In the genomic region with DNA sequence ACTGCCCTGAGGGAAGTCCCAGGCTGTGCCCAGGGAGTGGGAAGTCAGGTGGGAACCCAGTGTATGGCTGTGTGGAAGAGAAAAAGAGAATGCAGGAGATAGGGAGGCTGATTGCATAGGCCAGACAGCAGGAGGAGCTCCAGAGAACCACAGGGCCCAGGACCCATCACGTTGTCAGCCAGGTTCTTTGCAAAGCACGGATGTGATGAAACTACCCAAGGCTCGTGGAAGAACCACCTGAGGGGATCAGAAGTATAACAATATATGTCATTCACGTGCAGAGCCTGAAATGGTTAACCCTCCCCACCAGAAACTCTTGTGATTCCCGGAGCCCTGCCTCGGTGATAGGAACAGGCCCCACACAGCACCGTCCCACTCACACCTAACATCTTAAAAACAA, we compare ENCODE assay signal across 21 cellular contexts.
DNase-seq lines count a peak whose midpoint lies in the region; ATAC-seq and TF ChIP-seq lines count a peak whose summit lies in the region.
"Had no signal": no experiment of that assay in that cellular context is flagged by ENCODE, and none has a peak within 500 bp of the region (broad histone marks: within the 10 kb centered on the region; RNA-seq: fewer than 3 reads in every experiment).

No MANE protein-coding gene starts in this region.

- dilution Hi-C loops in mammary epithelial cell (cut with HindIII; ENCODE audit: low sequenced_read_pairs): no loop called here

- H3K9ac ChIP-seq in mammary epithelial cell (ENCODE audit: insufficient read depth, low read length): no peak overlapping the region
- H3K9ac ChIP-seq: GM23248 had no signal

- in situ Hi-C loops in mammary epithelial cell (cut with MboI; ENCODE audit: low sequenced_read_pairs in 2 of 2): no loop called here

- no peaks in the 10 kb centered on the region for H3K27me3 Mint-ChIP-seq in stimulated activated naive B cell treated with anti-CD40 and anti-IgM and Interleukin-4, amounts not matched to agents 10 μg/mL and 1 μg/mL and 100 μg/mL, for 72 hours
- H3K27me3 Mint-ChIP-seq: brain, T-cell had no signal

- H3K36me3 Mint-ChIP-seq in stimulated activated naive B cell treated with anti-CD40 and anti-IgM and Interleukin-4, amounts not matched to agents 10 μg/mL and 1 μg/mL and 100 μg/mL, for 72 hours: peaks cover 61 to 84% of the 10 kb centered on the region in 2 donors

- TF ChIP-seq CTCF in mammary epithelial cell (conservative IDR thresholded peaks at IDR 0.05 in 1 of 2, IDR thresholded peaks at IDR 0.05 in 1 of 2; ENCODE audit: extremely low read depth in 1 of 2, insufficient read depth in 1 of 2, low read depth in 1 of 2, low read length in 2 of 2) (no peak), breast epithelium (IDR thresholded peaks at IDR 0.05) (no peak)

- peaks cover 47 to 65% of the 10 kb centered on the region in 2 donors for H3K4me1 Mint-ChIP-seq in stimulated activated naive B cell treated with anti-CD40 and anti-IgM and Interleukin-4, amounts not matched to agents 10 μg/mL and 1 μg/mL and 100 μg/mL, for 72 hours

- 76% methylated on average over 7 of the region's 7 CpGs for WGBS in mammary epithelial cell (ENCODE audit: low coverage, missing lambda C conversion rate)

- H3K4me2 ChIP-seq in mammary epithelial cell (ENCODE audit: insufficient read depth, low read depth, low read length): no peak overlapping the region
- H3K4me2 ChIP-seq: A549 had no signal

- H4K20me1 ChIP-seq in mammary epithelial cell (ENCODE audit: insufficient read depth, low read length): no peaks in the 10 kb centered on the region

- H3K27me3 ChIP-seq in mammary epithelial cell (ENCODE audit: insufficient read depth, low read length): no peaks in the 10 kb centered on the region
- H3K27me3 ChIP-seq in breast epithelium: no peaks in the 10 kb centered on the region
- H3K27me3 ChIP-seq: thyroid gland had no signal

- intact Hi-C loops in mammary epithelial cell (cut with micrococcal nuclease): no loop called here
- intact Hi-C loops in breast epithelium (cut with DNase I; ENCODE audit: low total_unique reads): no loop called here

- BruUV-seq in mammary epithelial cell (replicated peaks; lab: Mats Ljungman, UMichigan): no TSS peak

- H3K27ac ChIP-seq in mammary epithelial cell (ENCODE audit: insufficient read depth, low read depth, low read length): no peak overlapping the region
- no peak overlapping the region for H3K27ac ChIP-seq in breast epithelium
- H3K27ac ChIP-seq: A549, GM23248, thyroid gland had no signal

- H3K9me3 Mint-ChIP-seq in stimulated activated naive B cell treated with anti-CD40 and anti-IgM and Interleukin-4, amounts not matched to agents 10 μg/mL and 1 μg/mL and 100 μg/mL, for 72 hours: peaks cover 0 to 4% of the 10 kb centered on the region in 2 donors

- CTCF ChIA-PET in mammary epithelial cell (lab: Charles Lee; ENCODE audit: low non-redundant PET): no interaction called here

- no peak for ATAC-seq in stimulated activated naive B cell treated with anti-CD40 and anti-IgM and Interleukin-4, amounts not matched to agents 10 μg/mL and 1 μg/mL and 100 μg/mL, for 72 hours (replicated peaks)
- no peak for ATAC-seq in HG02840 (IDR thresholded peaks at IDR 0.05; ENCODE audit: low FRiP score, unreplicated experiment)
- ATAC-seq: T-cell had no signal

- TF ChIP-seq POLR2A in breast epithelium (IDR thresholded peaks at IDR 0.05): no peak

- H3K4me3 Mint-ChIP-seq in stimulated activated naive B cell treated with anti-CD40 and anti-IgM and Interleukin-4, amounts not matched to agents 10 μg/mL and 1 μg/mL and 100 μg/mL, for 72 hours: no peak overlapping the region
- H3K4me3 Mint-ChIP-seq: brain; CD8-positive, alpha-beta memory T cell; T-cell had no signal

- peak overlapping the region; percentile 76 for H3K27ac Mint-ChIP-seq in stimulated activated naive B cell treated with anti-CD40 and anti-IgM and Interleukin-4, amounts not matched to agents 10 μg/mL and 1 μg/mL and 100 μg/mL, for 72 hours
- H3K27ac Mint-ChIP-seq: brain, T-cell had no signal

- no peak overlapping the region for H3K4me3 ChIP-seq in mammary epithelial cell (replicated peaks in 1 of 3; ENCODE audit: insufficient read depth in 1 of 3, low read depth in 2 of 3, low read length in 3 of 3)
- no peak overlapping the region for H3K4me3 ChIP-seq in breast epithelium
- H3K4me3 ChIP-seq: A549, GM23248, thyroid gland had no signal

- H3K4me1 ChIP-seq in mammary epithelial cell (ENCODE audit: insufficient read depth, low read length) (no peaks in the 10 kb centered on the region), breast epithelium (no peaks in the 10 kb centered on the region)

- H2AFZ ChIP-seq in mammary epithelial cell (ENCODE audit: low read depth, low read length): no peak overlapping the region
- H2AFZ ChIP-seq: GM23248 had no signal

- H3K36me3 ChIP-seq in mammary epithelial cell (ENCODE audit: insufficient read depth, low read length) (peaks cover 14% of the 10 kb centered on the region), breast epithelium (peaks cover 5% of the 10 kb centered on the region)

- H3K9me3 ChIP-seq in mammary epithelial cell (replicated peaks; ENCODE audit: insufficient read depth, low read length) (no peaks in the 10 kb centered on the region), breast epithelium (peaks cover 0 to 6% of the 10 kb centered on the region in 2 donors)
- H3K9me3 ChIP-seq: thyroid gland had no signal

- DNase-seq in mammary epithelial cell: peak; percentile 8
- no peak for DNase-seq in breast epithelium (ENCODE audit: low spot score in 2 of 2)
- peak; percentile 21 for DNase-seq in amniotic epithelial cell (ENCODE audit: low read depth)
- peak; percentile 9 for DNase-seq in iPS DF 19.7 (ENCODE audit: low read depth, low spot score)
- DNase-seq in stimulated activated naive B cell treated with anti-CD40 and anti-IgM and Interleukin-4, amounts not matched to agents 10 μg/mL and 1 μg/mL and 100 μg/mL, for 72 hours: no peak
- no peak for DNase-seq in LoVo (ENCODE audit: low spot score)
- no peak for DNase-seq in SK-N-DZ (ENCODE audit: low spot score)
- DNase-seq: activated CD4-positive, CD25-positive, alpha-beta regulatory T cell; activated naive CD4-positive, alpha-beta T cell; CD8-positive, alpha-beta memory T cell; effector CD4-positive, alpha-beta T cell; foreskin melanocyte; GM23248; mesenchymal stem cell; MV-4-11; stimulated activated CD8-positive, alpha-beta memory T cell treated with anti-CD3 and anti-CD28 coated beads, Interleukin-4, amount 100 ng/mL, for 48 hours; T-cell; thyroid gland had no signal

- H3K79me2 ChIP-seq in mammary epithelial cell (ENCODE audit: insufficient read depth, low read length): peaks cover 91% of the 10 kb centered on the region

Comparison
In these comparisons a context has a peak if more than half of its experiments do, and no peak if none do; other contexts are left out.
1. DNase-seq: peak in mammary epithelial cell (single experiment), amniotic epithelial cell (single experiment) and iPS DF 19.7 (single experiment); none in breast epithelium (0 of 2), stimulated activated naive B cell treated with anti-CD40 and anti-IgM and Interleukin-4, amounts not matched to agents 10 μg/mL and 1 μg/mL and 100 μg/mL, for 72 hours (single experiment), LoVo (single experiment) and SK-N-DZ (single experiment).